ENCODE assay signal across 23 cellular contexts in the genomic region with DNA sequence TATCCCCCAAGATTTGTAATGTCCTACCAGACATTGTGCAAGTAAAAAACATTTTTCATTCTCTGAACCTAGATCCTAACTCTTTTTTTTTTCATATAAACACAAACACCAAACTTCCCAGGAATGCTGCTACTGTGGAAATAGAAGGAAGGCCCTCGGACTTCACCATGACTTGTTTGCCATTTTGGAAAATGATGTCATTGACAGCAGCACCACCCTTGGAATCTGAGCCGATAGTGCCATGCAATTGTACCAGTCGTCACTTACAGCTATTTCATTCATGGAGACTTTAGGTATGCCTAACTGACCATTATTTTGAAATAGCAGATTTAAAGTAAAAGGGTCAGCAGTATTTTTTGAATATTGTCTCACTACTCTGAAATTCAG.
DNase-seq lines count a peak whose midpoint lies in the region; ATAC-seq and TF ChIP-seq lines count a peak whose summit lies in the region.
"Had no signal": no experiment of that assay in that cellular context is flagged by ENCODE, and none has a peak within 500 bp of the region (broad histone marks: within the 10 kb centered on the region; RNA-seq: fewer than 3 reads in every experiment).

No MANE protein-coding gene starts in this region.

- no peaks in the 10 kb centered on the region for H3K27me3 ChIP-seq in GM23248 (replicated peaks; ENCODE audit: insufficient read depth)
- H3K27me3 ChIP-seq in mesenchymal stem cell (ENCODE audit: control insufficient read depth in 1 of 2, insufficient read depth in 1 of 2, low read length in 2 of 2), result no peaks in the 10 kb centered on the region
- H3K27me3 ChIP-seq: gastroesophageal sphincter, right atrium auricular region had no signal

- H3K4me1 ChIP-seq in GM23248 (ENCODE audit: insufficient read depth), result peaks cover 58% of the 10 kb centered on the region
- peaks cover 5% of the 10 kb centered on the region for H3K4me1 ChIP-seq in mesenchymal stem cell (ENCODE audit: control insufficient read depth, insufficient read depth, low read depth, low read length)

- H3K4me2 ChIP-seq in GM23248 (ENCODE audit: unreplicated experiment) (no peak overlapping the region), mesenchymal stem cell (ENCODE audit: low read length, poor library complexity, severe bottlenecking) (no peak overlapping the region)
- H3K4me2 ChIP-seq: KMS-11, SK-N-SH had no signal

- H2AK5ac ChIP-seq in mesenchymal stem cell (ENCODE audit: low read length, severe bottlenecking), result no peak overlapping the region

- H3K9me2 ChIP-seq in GM23248 (ENCODE audit: insufficient read depth), result no peaks in the 10 kb centered on the region
- H3K9me2 ChIP-seq: SK-N-SH had no signal

- no peaks in the 10 kb centered on the region for H3K9me3 Mint-ChIP-seq in stimulated activated memory B cell treated with anti-CD40 and anti-IgM and Interleukin-4, amounts not matched to agents 10 μg/mL and 1 μg/mL and 100 μg/mL, for 72 hours
- no peaks in the 10 kb centered on the region for H3K9me3 Mint-ChIP-seq in activated CD8-positive, alpha-beta T cell treated with anti-CD3 and anti-CD28 coated beads for 36 hours
- H3K9me3 Mint-ChIP-seq: activated T-cell treated with anti-CD3 and anti-CD28 coated beads, Interleukin-2, amount 50 U/mL, for 24 hours; HFFc6 had no signal

- H3K4me3 Mint-ChIP-seq in stimulated activated memory B cell treated with anti-CD40 and anti-IgM and Interleukin-4, amounts not matched to agents 10 μg/mL and 1 μg/mL and 100 μg/mL, for 72 hours, result no peak overlapping the region
- no peak overlapping the region for H3K4me3 Mint-ChIP-seq in activated CD8-positive, alpha-beta T cell treated with anti-CD3 and anti-CD28 coated beads for 36 hours
- H3K4me3 Mint-ChIP-seq: activated T-cell treated with anti-CD3 and anti-CD28 coated beads, Interleukin-2, amount 50 U/mL, for 24 hours; HFFc6 had no signal

- H3K23ac ChIP-seq in mesenchymal stem cell (ENCODE audit: low read length in 2 of 2), result no peak overlapping the region

- no peak overlapping the region; the same call in 1 of the 2 replicates for H3K27ac ChIP-seq in GM23248
- no peak overlapping the region for H3K27ac ChIP-seq in mesenchymal stem cell (ENCODE audit: low read length, poor library complexity, severe bottlenecking)
- H3K27ac ChIP-seq: gastroesophageal sphincter, KMS-11 had no signal

- DNase-seq in GM23248 (peak; percentile 27), amniotic epithelial cell (ENCODE audit: low read depth) (peak; percentile 59), mesenchymal stem cell (peak; percentile 57), NCI-H1694 treated with DMSO at 0.1 percent for 48 hours (lab: John Stamatoyannopoulos, UW) (no peak)
- no peak for DNase-seq in activated CD8-positive, alpha-beta T cell treated with anti-CD3 and anti-CD28 coated beads for 36 hours
- DNase-seq: activated CD4-positive, CD25-positive, alpha-beta regulatory T cell; activated CD8-positive, alpha-beta T cell treated with anti-CD3 and anti-CD28 coated beads, Interleukin-2, amount 10 ng/mL, durations not matched to agents 7 days and 5 days; activated naive CD4-positive, alpha-beta T cell treated with Interleukin-2 at 50 U/mL for 16 hours; activated T-cell treated with anti-CD3 and anti-CD28 coated beads, Interleukin-2, amount 50 U/mL, for 24 hours; COR-L47; DMS79; HFFc6; mammary epithelial cell; NCI-H187; NCI-H748 treated with DMSO at 0.1 percent for 48 hours; SK-N-SH; T1000 had no signal

- H3K4me1 Mint-ChIP-seq in stimulated activated memory B cell treated with anti-CD40 and anti-IgM and Interleukin-4, amounts not matched to agents 10 μg/mL and 1 μg/mL and 100 μg/mL, for 72 hours, result peaks cover 62% of the 10 kb centered on the region
- H3K4me1 Mint-ChIP-seq in activated CD8-positive, alpha-beta T cell treated with anti-CD3 and anti-CD28 coated beads for 36 hours (ENCODE audit: low read depth), result peaks cover 49% of the 10 kb centered on the region

- H4K20me1 ChIP-seq in GM23248 (ENCODE audit: insufficient read depth), result no peaks in the 10 kb centered on the region

- H3K4me3 ChIP-seq in GM23248, result no peak overlapping the region
- H3K4me3 ChIP-seq in mesenchymal stem cell (ENCODE audit: insufficient read depth in 1 of 2, low read depth in 1 of 2, low read length in 2 of 2), result no peak overlapping the region
- H3K4me3 ChIP-seq: gastroesophageal sphincter, GM12878, right atrium auricular region had no signal

- peak overlapping the region; percentile 76 for H3K27ac Mint-ChIP-seq in stimulated activated memory B cell treated with anti-CD40 and anti-IgM and Interleukin-4, amounts not matched to agents 10 μg/mL and 1 μg/mL and 100 μg/mL, for 72 hours
- no peak overlapping the region for H3K27ac Mint-ChIP-seq in activated CD8-positive, alpha-beta T cell treated with anti-CD3 and anti-CD28 coated beads for 36 hours
- H3K27ac Mint-ChIP-seq: HFFc6 had no signal

- CTCF ChIA-PET in activated CD8-positive, alpha-beta T cell treated with anti-CD3 and anti-CD28 coated beads for 36 hours (lab: Charles Lee), result interaction anchor here (0.8 to 10.9 kb wide), 9 partner anchors 15 to 372 kb away, joined by 3 to 153 read pairs (median 4); no protein-coding TSS in a partner anchor

- H3K27me3 Mint-ChIP-seq in stimulated activated memory B cell treated with anti-CD40 and anti-IgM and Interleukin-4, amounts not matched to agents 10 μg/mL and 1 μg/mL and 100 μg/mL, for 72 hours, result no peaks in the 10 kb centered on the region
- H3K27me3 Mint-ChIP-seq in activated CD8-positive, alpha-beta T cell treated with anti-CD3 and anti-CD28 coated beads for 36 hours, result peaks cover 7% of the 10 kb centered on the region
- H3K27me3 Mint-ChIP-seq: activated T-cell treated with anti-CD3 and anti-CD28 coated beads, Interleukin-2, amount 50 U/mL, for 24 hours had no signal

- TF ChIP-seq CTCF in activated CD8-positive, alpha-beta T cell treated with anti-CD3 and anti-CD28 coated beads for 36 hours (IDR thresholded peaks at IDR 0.05), result no peak

- ATAC-seq in stimulated activated memory B cell treated with anti-CD40 and anti-IgM and Interleukin-4, amounts not matched to agents 10 μg/mL and 1 μg/mL and 100 μg/mL, for 72 hours, result no peak
- ATAC-seq in activated CD8-positive, alpha-beta T cell treated with anti-CD3 and anti-CD28 coated beads for 36 hours, result no peak
- ATAC-seq in GM18502 (IDR thresholded peaks at IDR 0.05; ENCODE audit: poor library complexity, unreplicated experiment), result no peak
- ATAC-seq: gastroesophageal sphincter, GM12878 had no signal

- H2BK12ac ChIP-seq in mesenchymal stem cell (ENCODE audit: low read length in 2 of 2), result no peak overlapping the region

- no peak overlapping the region for H2BK120ac ChIP-seq in mesenchymal stem cell (ENCODE audit: low read depth, low read length)

- H3K9ac ChIP-seq in GM23248 (no peak overlapping the region), mesenchymal stem cell (ENCODE audit: low read length) (no peak overlapping the region)
- H3K9ac ChIP-seq: KMS-11, SK-N-SH had no signal

- H2BK5ac ChIP-seq in mesenchymal stem cell (ENCODE audit: low read depth, low read length, poor library complexity, severe bottlenecking), result no peak overlapping the region

- H4K91ac ChIP-seq in mesenchymal stem cell (ENCODE audit: low read length), result no peak overlapping the region

- POLR2A ChIA-PET in activated CD8-positive, alpha-beta T cell treated with anti-CD3 and anti-CD28 coated beads for 36 hours (lab: Charles Lee), result interaction anchor here (4.9 kb wide), 1 partner anchor 71 kb away, joined by 31 read pairs; no protein-coding TSS in a partner anchor

- intact Hi-C loops in activated CD8-positive, alpha-beta T cell treated with anti-CD3 and anti-CD28 coated beads for 36 hours (cut with micrococcal nuclease), result loop anchor here (5.0 kb wide), 2 partner anchors 69 to 224 kb away; no protein-coding TSS in a partner anchor

- H3K4ac ChIP-seq in mesenchymal stem cell (ENCODE audit: low read depth in 1 of 2, low read length in 2 of 2), result no peak overlapping the region

- in situ Hi-C loops in GM23248 (cut with MboI), result loop anchor here (5.0 to 25.0 kb wide), 2 partner anchors 344 to 719 kb away; no protein-coding TSS in a partner anchor

- H3F3A ChIP-seq in GM23248 (ENCODE audit: insufficient read depth), result peaks cover 30% of the 10 kb centered on the region

- H2AFZ ChIP-seq in GM23248, result peak overlapping the region; percentile 9; the same call in 1 of the 2 replicates
- H2AFZ ChIP-seq in mesenchymal stem cell (ENCODE audit: low read depth, low read length), result no peak overlapping the region

- H4K8ac ChIP-seq in mesenchymal stem cell (ENCODE audit: low read length), result no peak overlapping the region

- H3K36me3 Mint-ChIP-seq in stimulated activated memory B cell treated with anti-CD40 and anti-IgM and Interleukin-4, amounts not matched to agents 10 μg/mL and 1 μg/mL and 100 μg/mL, for 72 hours, result no peaks in the 10 kb centered on the region
- H3K36me3 Mint-ChIP-seq in activated CD8-positive, alpha-beta T cell treated with anti-CD3 and anti-CD28 coated beads for 36 hours (ENCODE audit: low read depth), result no peaks in the 10 kb centered on the region

- H3K9me3 ChIP-seq in GM23248 (ENCODE audit: low read depth), result no peaks in the 10 kb centered on the region
- no peaks in the 10 kb centered on the region for H3K9me3 ChIP-seq in mesenchymal stem cell (ENCODE audit: control insufficient read depth, low read length)
- H3K9me3 ChIP-seq: gastroesophageal sphincter, right atrium auricular region, SK-N-SH had no signal

- no peaks in the 10 kb centered on the region for H3K79me1 ChIP-seq in mesenchymal stem cell (replicated peaks; ENCODE audit: low read length, poor library complexity, severe bottlenecking)

- H3K36me3 ChIP-seq in GM23248 (ENCODE audit: low read depth) (no peaks in the 10 kb centered on the region), mesenchymal stem cell (ENCODE audit: control insufficient read depth in 1 of 2, insufficient read depth in 2 of 2, low read depth in 1 of 2, low read length in 2 of 2) (no peaks in the 10 kb centered on the region)
- H3K36me3 ChIP-seq: gastroesophageal sphincter, right atrium auricular region had no signal

- H3K14ac ChIP-seq in mesenchymal stem cell (ENCODE audit: low read length in 2 of 2), result no peak overlapping the region

- H3K18ac ChIP-seq in mesenchymal stem cell (ENCODE audit: low read depth in 1 of 2, low read length in 2 of 2), result no peak overlapping the region

- no peaks in the 10 kb centered on the region for H3K79me2 ChIP-seq in GM23248 (ENCODE audit: insufficient read depth)

- WGBS in GM23248 (ENCODE audit: low coverage in 1 of 2, low lambda C conversion rate in 2 of 2, missing lambda C conversion rate in 2 of 2), 2 experiments, result 73 to 85% methylated on average over 3 of the region's 3 CpGs
- 79% methylated on average over 3 of the region's 3 CpGs for WGBS in mesenchymal stem cell

- H2BK15ac ChIP-seq in mesenchymal stem cell (ENCODE audit: low read depth, poor library complexity, severe bottlenecking), result no peak overlapping the region

Comparison
In these comparisons a context has a peak if more than half of its experiments do, and no peak if none do; other contexts are left out.
1. DNase-seq: peak in GM23248 (single experiment), amniotic epithelial cell (single experiment) and mesenchymal stem cell (single experiment); none in activated CD8-positive, alpha-beta T cell treated with anti-CD3 and anti-CD28 coated beads for 36 hours (single experiment) and NCI-H1694 treated with DMSO at 0.1 percent for 48 hours (single experiment).